Comparison of ENCODE assay signal across 8 cellular contexts in the genomic region with DNA sequence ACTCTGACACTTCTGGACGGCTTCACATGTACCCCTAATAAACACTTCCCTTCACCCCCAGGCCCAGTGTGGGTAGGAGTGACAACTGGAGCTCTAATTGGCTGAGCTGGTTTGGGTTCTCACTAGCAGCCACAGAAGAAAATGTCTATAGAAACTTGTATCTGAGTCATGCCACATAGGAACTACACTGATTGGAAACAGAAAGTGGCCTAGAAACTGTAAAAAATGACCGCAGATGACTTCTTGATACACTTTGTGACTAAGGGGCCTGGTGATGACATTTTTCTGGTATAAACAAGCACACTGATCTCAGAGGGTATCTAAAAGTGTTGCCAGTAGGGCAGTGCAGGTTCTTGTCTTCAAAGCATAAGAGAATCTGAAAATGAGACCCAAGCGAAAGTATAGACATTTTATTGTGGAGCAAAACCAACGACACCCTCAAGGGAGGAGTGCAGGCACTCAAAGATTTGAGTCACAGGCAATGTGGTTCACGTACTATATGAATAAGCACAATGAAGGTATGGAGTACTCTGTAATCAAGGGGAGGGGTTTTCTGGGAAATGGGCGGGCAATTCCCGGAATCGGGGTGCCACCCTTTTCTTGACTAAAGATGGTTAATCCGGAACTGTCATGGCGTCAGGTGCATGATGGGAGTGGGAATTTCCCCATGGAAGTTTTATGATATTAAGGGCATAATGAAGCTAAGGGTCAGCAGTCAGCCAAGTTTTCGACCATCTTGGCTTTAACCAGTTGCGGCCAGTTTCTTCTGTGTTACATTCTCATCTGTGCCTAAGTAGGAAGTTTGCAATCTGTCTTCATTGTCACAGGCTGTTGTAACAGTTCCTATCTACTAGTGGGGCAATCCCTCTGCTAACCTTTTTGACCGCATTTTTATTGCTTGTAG.
DNase-seq lines count a peak whose midpoint lies in the region; ATAC-seq lines count a peak whose summit lies in the region.

A gene with protein sequence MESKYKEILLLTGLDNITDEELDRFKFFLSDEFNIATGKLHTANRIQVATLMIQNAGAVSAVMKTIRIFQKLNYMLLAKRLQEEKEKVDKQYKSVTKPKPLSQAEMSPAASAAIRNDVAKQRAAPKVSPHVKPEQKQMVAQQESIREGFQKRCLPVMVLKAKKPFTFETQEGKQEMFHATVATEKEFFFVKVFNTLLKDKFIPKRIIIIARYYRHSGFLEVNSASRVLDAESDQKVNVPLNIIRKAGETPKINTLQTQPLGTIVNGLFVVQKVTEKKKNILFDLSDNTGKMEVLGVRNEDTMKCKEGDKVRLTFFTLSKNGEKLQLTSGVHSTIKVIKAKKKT (minus strand): TSS at position 14 of the 904 bp plus-strand sequence. CDS start 3,267 bp downstream, outside the sequence.

- ATAC-seq in GM19351 (IDR thresholded peaks at IDR 0.05; ENCODE audit: unreplicated experiment) (peak; percentile 84), HG03439 (IDR thresholded peaks at IDR 0.05; ENCODE audit: unreplicated experiment) (peak; percentile 86)

- H3K36me3 ChIP-seq in ACC112 (ENCODE audit: insufficient read depth, low read length), result no peaks in the 10 kb centered on the region

- H3K27me3 ChIP-seq in ACC112 (ENCODE audit: insufficient read depth, low read length), result no peaks in the 10 kb centered on the region

- peak within 1 kb of the TSS; percentile 79 for H2AFZ ChIP-seq in ACC112 (ENCODE audit: low read length, unreplicated experiment)

- H3K79me2 ChIP-seq in ACC112 (ENCODE audit: control insufficient read depth, insufficient read depth, low read length, unreplicated experiment), result no peaks in the 10 kb centered on the region

- peak within 1 kb of the TSS; percentile 48; the same call in 1 of the 2 replicates for H3K4me3 ChIP-seq in ACC112 (ENCODE audit: low read depth, low read length)

- H3K27ac ChIP-seq in ACC112 (ENCODE audit: low read depth, low read length), result peak within 1 kb of the TSS; percentile 19

- peaks cover 11% of the 10 kb centered on the region for H3K4me1 ChIP-seq in ACC112 (ENCODE audit: control insufficient read depth, insufficient read depth, low read length, unreplicated experiment)

- peak; percentile 17 for DNase-seq in UCSD-AML1 (lab: John Stamatoyannopoulos, UW; ENCODE audit: unreplicated experiment)
- peak; percentile 65 for DNase-seq in effector CD4-positive, alpha-beta T cell
- DNase-seq in stimulated activated CD4-positive, alpha-beta T cell treated with anti-CD3 and anti-CD28 coated beads, Interleukin-4, amount 100 ng/mL, for 4 hours, result peak; percentile 88 to 93
- DNase-seq in COR-L47 (lab: John Stamatoyannopoulos, UW), result no peak
- DNase-seq in KG1 (lab: John Stamatoyannopoulos, UW), result no peak

Comparison
In these comparisons a context has a peak if more than half of its experiments do, and no peak if none do; other contexts are left out.
1. DNase-seq: peak in UCSD-AML1 (single experiment), effector CD4-positive, alpha-beta T cell (single experiment) and stimulated activated CD4-positive, alpha-beta T cell treated with anti-CD3 and anti-CD28 coated beads, Interleukin-4, amount 100 ng/mL, for 4 hours (2 of 2); none in COR-L47 (single experiment) and KG1 (single experiment).